9 cellular contexts compared by ENCODE assay signal in genomic region chr10:89515031-89515841, GRCh38. TPM values are rescaled to one million over a fixed set of nuclear protein-coding genes. Genes with fewer than 3 reads are reported as not detected.
DNase-seq lines count a peak whose midpoint lies in the region; ATAC-seq and TF ChIP-seq lines count a peak whose summit lies in the region.
"Had no signal": no experiment of that assay in that cellular context is flagged by ENCODE, and none has a peak within 500 bp of the region (broad histone marks: within the 10 kb centered on the region; RNA-seq: fewer than 3 reads in every experiment).

No MANE protein-coding gene starts in this region.

- no peak for TF ChIP-seq CTCF in uterus (IDR thresholded peaks at IDR 0.05)

- H3K14ac ChIP-seq in mesenchymal stem cell (ENCODE audit: low read length in 2 of 2) = no peak overlapping the region

- peak overlapping the region; percentile 73 for H3K27ac ChIP-seq in mesenchymal stem cell (ENCODE audit: low read length, poor library complexity, severe bottlenecking)
- H3K27ac ChIP-seq in uterus = peak overlapping the region; percentile 54 to 56
- H3K27ac ChIP-seq: VCaP had no signal

- no peak overlapping the region for H4K8ac ChIP-seq in mesenchymal stem cell (ENCODE audit: low read length)

- no peaks in the 10 kb centered on the region for H3K79me1 ChIP-seq in mesenchymal stem cell (replicated peaks; ENCODE audit: low read length, poor library complexity, severe bottlenecking)

- H3K23ac ChIP-seq in mesenchymal stem cell (ENCODE audit: low read length in 2 of 2) = no peak overlapping the region

- H3K4me3 ChIP-seq in mesenchymal stem cell (ENCODE audit: insufficient read depth in 1 of 2, low read depth in 1 of 2, low read length in 2 of 2) (peak overlapping the region in 1 of 2 experiments; percentile 50), uterus (no peak overlapping the region)

- no peak overlapping the region for H2BK12ac ChIP-seq in mesenchymal stem cell (ENCODE audit: low read length in 2 of 2)

- no peak overlapping the region for H2AFZ ChIP-seq in mesenchymal stem cell (ENCODE audit: low read depth, low read length)

- H3K9me3 Mint-ChIP-seq in activated CD4-positive, alpha-beta T cell treated with anti-CD3 and anti-CD28 coated beads, Interleukin-2, amount 10 ng/mL, durations not matched to agents 24 days and 14 days = no peaks in the 10 kb centered on the region
- H3K9me3 Mint-ChIP-seq: central memory CD8-positive, alpha-beta T cell had no signal

- H3K9me3 ChIP-seq in mesenchymal stem cell (ENCODE audit: control insufficient read depth, low read length) = no peaks in the 10 kb centered on the region
- no peaks in the 10 kb centered on the region for H3K9me3 ChIP-seq in uterus

- no peaks in the 10 kb centered on the region for H3K36me3 ChIP-seq in mesenchymal stem cell (ENCODE audit: control insufficient read depth in 1 of 2, insufficient read depth in 2 of 2, low read depth in 1 of 2, low read length in 2 of 2)
- H3K36me3 ChIP-seq in uterus = no peaks in the 10 kb centered on the region

- no peak overlapping the region for H2BK120ac ChIP-seq in mesenchymal stem cell (ENCODE audit: low read depth, low read length)

- peaks cover 5% of the 10 kb centered on the region for H3K4me1 ChIP-seq in mesenchymal stem cell (ENCODE audit: control insufficient read depth, insufficient read depth, low read depth, low read length)
- H3K4me1 ChIP-seq in uterus = no peaks in the 10 kb centered on the region

- no peak overlapping the region for H2BK15ac ChIP-seq in mesenchymal stem cell (ENCODE audit: low read depth, poor library complexity, severe bottlenecking)

- no peaks in the 10 kb centered on the region for H3K4me1 Mint-ChIP-seq in activated CD4-positive, alpha-beta T cell treated with anti-CD3 and anti-CD28 coated beads, Interleukin-2, amount 10 ng/mL, durations not matched to agents 24 days and 14 days
- H3K4me1 Mint-ChIP-seq: central memory CD8-positive, alpha-beta T cell had no signal

- H3K4ac ChIP-seq in mesenchymal stem cell (ENCODE audit: low read depth in 1 of 2, low read length in 2 of 2) = no peak overlapping the region

- no peak for TF ChIP-seq POLR2A in uterus (IDR thresholded peaks at IDR 0.05)

- H3K27me3 ChIP-seq in mesenchymal stem cell (ENCODE audit: control insufficient read depth in 1 of 2, insufficient read depth in 1 of 2, low read length in 2 of 2) = no peaks in the 10 kb centered on the region
- no peaks in the 10 kb centered on the region for H3K27me3 ChIP-seq in uterus

- H3K4me3 Mint-ChIP-seq in activated CD4-positive, alpha-beta T cell treated with anti-CD3 and anti-CD28 coated beads, Interleukin-2, amount 10 ng/mL, durations not matched to agents 24 days and 14 days = no peak overlapping the region
- H3K4me3 Mint-ChIP-seq: central memory CD8-positive, alpha-beta T cell had no signal

- no peaks in the 10 kb centered on the region for H3K36me3 Mint-ChIP-seq in activated CD4-positive, alpha-beta T cell treated with anti-CD3 and anti-CD28 coated beads, Interleukin-2, amount 10 ng/mL, durations not matched to agents 24 days and 14 days (ENCODE audit: low read depth)

- H2BK5ac ChIP-seq in mesenchymal stem cell (ENCODE audit: low read depth, low read length, poor library complexity, severe bottlenecking) = peak overlapping the region; percentile 0

- H3K27ac Mint-ChIP-seq in activated CD4-positive, alpha-beta T cell treated with anti-CD3 and anti-CD28 coated beads, Interleukin-2, amount 10 ng/mL, durations not matched to agents 24 days and 14 days = no peak overlapping the region

- peak overlapping the region; percentile 82 for H3K9ac ChIP-seq in mesenchymal stem cell (ENCODE audit: low read length)

- WGBS in mesenchymal stem cell = 44% methylated on average over 7 of the region's 8 CpGs

- no peak overlapping the region for H2AK5ac ChIP-seq in mesenchymal stem cell (ENCODE audit: low read length, severe bottlenecking)

- peaks cover 3% of the 10 kb centered on the region for H3K27me3 Mint-ChIP-seq in activated CD4-positive, alpha-beta T cell treated with anti-CD3 and anti-CD28 coated beads, Interleukin-2, amount 10 ng/mL, durations not matched to agents 24 days and 14 days
- H3K27me3 Mint-ChIP-seq: central memory CD8-positive, alpha-beta T cell had no signal

- no peak for ATAC-seq in HG03460 (IDR thresholded peaks at IDR 0.05; ENCODE audit: unreplicated experiment)

- peak overlapping the region; percentile 1 for H3K4me2 ChIP-seq in mesenchymal stem cell (ENCODE audit: low read length, poor library complexity, severe bottlenecking)

- DNase-seq in M059J (ENCODE audit: low read depth) (peak; percentile 97), epidermal melanocyte (ENCODE audit: insufficient read length, low spot score) (peak; percentile 42), mesenchymal stem cell (peak; percentile 96), uterus (no peak)
- no peak for DNase-seq in activated CD4-positive, alpha-beta T cell treated with anti-CD3 and anti-CD28 coated beads, Interleukin-2, amount 10 ng/mL, durations not matched to agents 24 days and 14 days
- no peak for DNase-seq in activated CD8-positive, alpha-beta memory T cell treated with anti-CD3 and anti-CD28 coated beads, Interleukin-2, amount 50 U/mL, for 4 hours

- intact Hi-C loops in uterus (cut with DNase I; ENCODE audit: low total_unique reads) = no loop called here
- intact Hi-C loops in activated CD4-positive, alpha-beta T cell treated with anti-CD3 and anti-CD28 coated beads, Interleukin-2, amount 10 ng/mL, durations not matched to agents 24 days and 14 days (cut with micrococcal nuclease) = no loop called here

- H3K18ac ChIP-seq in mesenchymal stem cell (ENCODE audit: low read depth in 1 of 2, low read length in 2 of 2) = peak overlapping the region in 1 of 2 experiments; percentile 18

- H4K91ac ChIP-seq in mesenchymal stem cell (ENCODE audit: low read length) = no peak overlapping the region

RNA-seq across cellular contexts. Expression of gene SLC16A12, which starts 20.2 kb away (rescaled TPM):
- 0.32 and 1.0 TPM in 2 replicates for total RNA-seq in M059J (2014; rRNA removed; shearing (Covaris generic))
- polyA plus RNA-seq in mesenchymal stem cell (2013, experiment 1 of 2) = 0.68 TPM
- 0.59 TPM for polyA plus RNA-seq in mesenchymal stem cell (2013, experiment 2 of 2)
- 1 to 10 TPM in 1 of 4 donors, under 1 TPM in 3; 0.26 to 7.4 (median 0.51) TPM for total RNA-seq in uterus
- total RNA-seq in activated CD4-positive, alpha-beta T cell treated with anti-CD3 and anti-CD28 coated beads, Interleukin-2, amount 10 ng/mL, durations not matched to agents 24 days and 14 days = not detected in 2 replicates

Comparison
In these comparisons a context has a peak if more than half of its experiments do, and no peak if none do; other contexts are left out.
1. DNase-seq: peak in M059J (single experiment), epidermal melanocyte (single experiment) and mesenchymal stem cell (single experiment); none in uterus (0 of 2), activated CD4-positive, alpha-beta T cell treated with anti-CD3 and anti-CD28 coated beads, Interleukin-2, amount 10 ng/mL, durations not matched to agents 24 days and 14 days (single experiment) and activated CD8-positive, alpha-beta memory T cell treated with anti-CD3 and anti-CD28 coated beads, Interleukin-2, amount 50 U/mL, for 4 hours (single experiment).